In genomic region chr4:47145630-47146029, GRCh38 we compare ENCODE assay signal across 9 cellular contexts.
DNase-seq lines count a peak whose midpoint lies in the region; ATAC-seq and TF ChIP-seq lines count a peak whose summit lies in the region.
"Had no signal": no experiment of that assay in that cellular context is flagged by ENCODE, and none has a peak within 500 bp of the region (broad histone marks: within the 10 kb centered on the region; RNA-seq: fewer than 3 reads in every experiment).

No MANE protein-coding gene starts in this region.

- H3K27ac Mint-ChIP-seq in osteocyte (ENCODE audit: unreplicated experiment), result no peak overlapping the region
- H3K27ac Mint-ChIP-seq in chondrocyte (ENCODE audit: unreplicated experiment), result no peak overlapping the region
- no peak overlapping the region for H3K27ac Mint-ChIP-seq in naive thymus-derived CD4-positive, alpha-beta T cell
- H3K27ac Mint-ChIP-seq: naive B cell had no signal

- peak; percentile 31 for DNase-seq in Caki2 (ENCODE audit: low read depth)
- DNase-seq in mammary epithelial cell, result peak; percentile 36
- DNase-seq in osteocyte (ENCODE audit: extremely low spot score, unreplicated experiment), result no peak
- no peak for DNase-seq in chondrocyte (ENCODE audit: low spot score)
- DNase-seq in medulla oblongata (ENCODE audit: extremely low spot score), result no peak
- no peak for DNase-seq in naive thymus-derived CD4-positive, alpha-beta T cell
- DNase-seq: naive B cell had no signal

- ATAC-seq in GM19438 (IDR thresholded peaks at IDR 0.05; ENCODE audit: low read depth, unreplicated experiment), result peak; percentile 98
- peak; percentile 99 for ATAC-seq in HG03196 (IDR thresholded peaks at IDR 0.05; ENCODE audit: unreplicated experiment)
- ATAC-seq in naive thymus-derived CD4-positive, alpha-beta T cell, result no peak

- H3K36me3 Mint-ChIP-seq in osteocyte (ENCODE audit: unreplicated experiment), result no peaks in the 10 kb centered on the region
- H3K36me3 Mint-ChIP-seq in chondrocyte (ENCODE audit: low read depth), result no peaks in the 10 kb centered on the region
- H3K36me3 Mint-ChIP-seq in naive thymus-derived CD4-positive, alpha-beta T cell, result no peaks in the 10 kb centered on the region
- H3K36me3 Mint-ChIP-seq: naive B cell had no signal

- CTCF ChIA-PET in mammary epithelial cell (lab: Charles Lee; ENCODE audit: low non-redundant PET), result no interaction called here
- CTCF ChIA-PET in naive thymus-derived CD4-positive, alpha-beta T cell (lab: Charles Lee), result no interaction called here

- BruUV-seq in mammary epithelial cell (replicated peaks; lab: Mats Ljungman, UMichigan), result no TSS peak

- no peak overlapping the region for H3K4me3 ChIP-seq in mammary epithelial cell (replicated peaks in 1 of 3; ENCODE audit: insufficient read depth in 1 of 3, low read depth in 2 of 3, low read length in 3 of 3)
- no peak overlapping the region for H3K4me3 ChIP-seq in naive thymus-derived CD4-positive, alpha-beta T cell (ENCODE audit: low read length)

- H4K20me1 ChIP-seq in mammary epithelial cell (ENCODE audit: insufficient read depth, low read length), result no peaks in the 10 kb centered on the region

- no peaks in the 10 kb centered on the region for H3K9me3 ChIP-seq in mammary epithelial cell (replicated peaks; ENCODE audit: insufficient read depth, low read length)
- H3K9me3 ChIP-seq in naive thymus-derived CD4-positive, alpha-beta T cell (ENCODE audit: control insufficient read depth in 2 of 3, low read length in 3 of 3), result no peaks in the 10 kb centered on the region

- H3K27me3 ChIP-seq in mammary epithelial cell (ENCODE audit: insufficient read depth, low read length), result peaks cover 3% of the 10 kb centered on the region
- peaks cover 0 to under 1% of the 10 kb centered on the region in 2 donors for H3K27me3 ChIP-seq in naive thymus-derived CD4-positive, alpha-beta T cell (ENCODE audit: control insufficient read depth in 2 of 2, insufficient read depth in 2 of 2, low read length in 2 of 2)

- H3K4me1 Mint-ChIP-seq in osteocyte (ENCODE audit: unreplicated experiment) (no peaks in the 10 kb centered on the region), chondrocyte (ENCODE audit: low read depth) (no peaks in the 10 kb centered on the region)
- H3K4me1 Mint-ChIP-seq in naive thymus-derived CD4-positive, alpha-beta T cell, result peaks cover 0 to 3% (median 0%) of the 10 kb centered on the region in 7 donors
- H3K4me1 Mint-ChIP-seq: naive B cell had no signal

- H3K4me2 ChIP-seq in mammary epithelial cell (ENCODE audit: insufficient read depth, low read depth, low read length), result no peak overlapping the region

- WGBS in mammary epithelial cell (ENCODE audit: low coverage, missing lambda C conversion rate), result 0% methylated on average over 4 of the region's 4 CpGs

- POLR2A ChIA-PET in naive thymus-derived CD4-positive, alpha-beta T cell (lab: Charles Lee), result no interaction called here

- TF ChIP-seq CTCF in mammary epithelial cell (conservative IDR thresholded peaks at IDR 0.05 in 1 of 2, IDR thresholded peaks at IDR 0.05 in 1 of 2; ENCODE audit: extremely low read depth in 1 of 2, insufficient read depth in 1 of 2, low read depth in 1 of 2, low read length in 2 of 2), result no peak
- TF ChIP-seq CTCF in osteocyte (IDR thresholded peaks at IDR 0.05), result no peak
- TF ChIP-seq CTCF in chondrocyte (IDR thresholded peaks at IDR 0.05), result no peak

- H3K27me3 Mint-ChIP-seq in osteocyte (ENCODE audit: unreplicated experiment) (peaks cover 59% of the 10 kb centered on the region), chondrocyte (ENCODE audit: low read depth) (peaks cover 32% of the 10 kb centered on the region)
- peaks cover 3 to 33% (median 23%) of the 10 kb centered on the region in 5 donors for H3K27me3 Mint-ChIP-seq in naive thymus-derived CD4-positive, alpha-beta T cell

- no peak overlapping the region for H3K9ac ChIP-seq in mammary epithelial cell (ENCODE audit: insufficient read depth, low read length)

- H2AFZ ChIP-seq in mammary epithelial cell (ENCODE audit: low read depth, low read length), result no peak overlapping the region

- H3K27ac ChIP-seq in mammary epithelial cell (ENCODE audit: insufficient read depth, low read depth, low read length), result no peak overlapping the region
- no peak overlapping the region for H3K27ac ChIP-seq in naive thymus-derived CD4-positive, alpha-beta T cell (ENCODE audit: low read depth, low read length)

- in situ Hi-C loops in Caki2 (cut with HindIII; ENCODE audit: low pct_unique_long_range_greater_than_20kb, low sequenced_read_pairs) (no loop called here), mammary epithelial cell (cut with MboI; ENCODE audit: low sequenced_read_pairs in 2 of 2) (no loop called here)

- dilution Hi-C loops in mammary epithelial cell (cut with HindIII; ENCODE audit: low sequenced_read_pairs), result no loop called here

- H3K4me3 Mint-ChIP-seq in osteocyte (ENCODE audit: unreplicated experiment) (no peak overlapping the region), chondrocyte (ENCODE audit: unreplicated experiment) (no peak overlapping the region)
- no peak overlapping the region for H3K4me3 Mint-ChIP-seq in naive thymus-derived CD4-positive, alpha-beta T cell
- H3K4me3 Mint-ChIP-seq: naive B cell had no signal

- H3K9me3 Mint-ChIP-seq in osteocyte (ENCODE audit: unreplicated experiment) (no peaks in the 10 kb centered on the region), chondrocyte (ENCODE audit: low read depth) (no peaks in the 10 kb centered on the region)
- H3K9me3 Mint-ChIP-seq in naive thymus-derived CD4-positive, alpha-beta T cell, result peaks cover 0 to 4% (median 0%) of the 10 kb centered on the region in 11 donors

- no peaks in the 10 kb centered on the region for H3K79me2 ChIP-seq in mammary epithelial cell (ENCODE audit: insufficient read depth, low read length)

- intact Hi-C loops in mammary epithelial cell (cut with micrococcal nuclease), result no loop called here
- intact Hi-C loops in naive thymus-derived CD4-positive, alpha-beta T cell (cut with micrococcal nuclease), result no loop called here

- H3K4me1 ChIP-seq in mammary epithelial cell (ENCODE audit: insufficient read depth, low read length), result no peaks in the 10 kb centered on the region
- H3K4me1 ChIP-seq in naive thymus-derived CD4-positive, alpha-beta T cell (ENCODE audit: control insufficient read depth in 2 of 2, insufficient read depth in 2 of 2, low read length in 2 of 2), result no peaks in the 10 kb centered on the region

- H3K36me3 ChIP-seq in mammary epithelial cell (ENCODE audit: insufficient read depth, low read length), result no peaks in the 10 kb centered on the region
- no peaks in the 10 kb centered on the region for H3K36me3 ChIP-seq in naive thymus-derived CD4-positive, alpha-beta T cell (ENCODE audit: control insufficient read depth in 2 of 3, insufficient read depth in 3 of 3, low read length in 3 of 3)

Comparison
In these comparisons a context has a peak if more than half of its experiments do, and no peak if none do; other contexts are left out.
1. DNase-seq: peak in Caki2 (single experiment) and mammary epithelial cell (single experiment); none in osteocyte (single experiment), chondrocyte (single experiment), medulla oblongata (single experiment) and naive thymus-derived CD4-positive, alpha-beta T cell (0 of 9).